In the genomic region with DNA sequence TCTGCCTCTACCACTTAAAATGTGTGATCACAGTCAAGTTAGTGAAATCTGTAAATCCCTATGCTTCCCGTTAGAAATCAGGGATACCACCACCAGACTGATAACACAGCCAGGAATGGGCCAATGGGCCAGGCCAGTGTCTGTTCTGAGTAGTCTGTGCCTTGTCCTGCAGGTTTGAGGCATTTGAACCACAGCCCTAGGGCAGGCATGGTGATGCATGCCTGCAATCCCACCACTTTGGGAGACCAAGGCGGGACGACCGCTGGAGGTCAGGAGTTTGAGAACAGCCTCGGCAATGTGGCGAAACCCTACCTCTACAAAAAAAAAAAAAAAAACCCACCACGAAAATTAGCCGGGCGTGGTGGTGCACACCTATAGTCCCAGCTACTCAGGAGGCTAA, we compare ENCODE assay signal across 14 cellular contexts. TPM values are rescaled to one million over a fixed set of nuclear protein-coding genes. Genes with fewer than 3 reads are reported as not detected.
DNase-seq lines count a peak whose midpoint lies in the region; ATAC-seq, FAIRE-seq and TF ChIP-seq lines count a peak whose summit lies in the region.
"Had no signal": no experiment of that assay in that cellular context is flagged by ENCODE, and none has a peak within 500 bp of the region (broad histone marks: within the 10 kb centered on the region; RNA-seq: fewer than 3 reads in every experiment).

No MANE protein-coding gene starts in this region.

- POLR2A ChIA-PET in RWPE1 (lab: Yijun Ruan, JAX; ENCODE audit: low non-redundant PET), result no interaction called here

- intact Hi-C loops in heart right ventricle (cut with DNase I) (loop anchor here in 1 of 10 donors (5.0 kb wide), 1 partner anchor 61 kb away; no protein-coding TSS in a partner anchor), kidney (cut with DNase I) (no loop called here)

- no peak for TF ChIP-seq EP300 in suprapubic skin (IDR thresholded peaks at IDR 0.05)

- H3K9me3 ChIP-seq in cardiac muscle cell (ENCODE audit: low read depth) (no peaks in the 10 kb centered on the region), heart right ventricle (no peaks in the 10 kb centered on the region), kidney (ENCODE audit: control insufficient read depth in 1 of 2, low read length in 2 of 2) (no peaks in the 10 kb centered on the region), suprapubic skin (no peaks in the 10 kb centered on the region)
- H3K9me3 ChIP-seq: adrenal gland, BE2C had no signal

- TF ChIP-seq POLR2A in suprapubic skin (IDR thresholded peaks at IDR 0.05), result no peak

- H3K27ac ChIP-seq in cardiac muscle cell (peak overlapping the region; percentile 21), heart right ventricle (peak overlapping the region in 3 of 10 donors; percentile 73 to 92 (median 75)), RWPE1 (peak overlapping the region; percentile 100), kidney (ENCODE audit: low read depth in 2 of 2, low read length in 2 of 2) (no peak overlapping the region), suprapubic skin (peak overlapping the region; percentile 21)
- H3K27ac ChIP-seq: foreskin keratinocyte had no signal

- TF ChIP-seq CTCF in cardiac muscle cell (IDR thresholded peaks at IDR 0.05; ENCODE audit: low read depth, low read length) (no peak), heart right ventricle (IDR thresholded peaks at IDR 0.05) (no peak), RWPE1 (conservative IDR thresholded peaks at IDR 0.05; ENCODE audit: low read depth) (no peak), kidney (IDR thresholded peaks at IDR 0.05; ENCODE audit: borderline replicate concordance, extremely low read depth, insufficient read depth) (no peak), suprapubic skin (IDR thresholded peaks at IDR 0.05) (no peak)

- CTCF ChIA-PET in RWPE1 (lab: Yijun Ruan, JAX), result interaction anchor here (0.6 to 5.0 kb wide), 2 partner anchors 10 to 15 kb away, joined by 3 to 74 read pairs; no protein-coding TSS in a partner anchor

- DNase-seq in cardiac muscle cell (ENCODE audit: low read depth in 1 of 2, low spot score in 1 of 2), result no peak
- no peak for DNase-seq in heart right ventricle
- no peak for DNase-seq in RWPE1 (ENCODE audit: low spot score)
- peak; percentile 65 for DNase-seq in kidney
- DNase-seq in suprapubic skin (ENCODE audit: low spot score in 2 of 2), result no peak
- no peak for DNase-seq in epidermal melanocyte (ENCODE audit: insufficient read length, low spot score)
- DNase-seq in activated CD4-positive, CD25-positive, alpha-beta regulatory T cell (lab: John Stamatoyannopoulos, UW), result no peak
- DNase-seq in hepatic stellate cell (ENCODE audit: low spot score), result no peak
- DNase-seq: activated CD8-positive, alpha-beta memory T cell treated with anti-CD3 and anti-CD28 coated beads for 24 hours; adrenal gland; BE2C; NCI-H524 treated with DMSO at 0.1 percent for 48 hours; stimulated activated CD4-positive, alpha-beta T cell treated with anti-CD3 and anti-CD28 coated beads, Interleukin-12 subunit alpha, Interleukin-12 subunit beta, amount 100 ng/mL, for 4 hours had no signal

- H3K36me3 ChIP-seq in cardiac muscle cell (peaks cover 26% of the 10 kb centered on the region), heart right ventricle (peaks cover 0 to 63% (median 38%) of the 10 kb centered on the region in 9 donors), kidney (ENCODE audit: control insufficient read depth in 1 of 2, insufficient read depth in 2 of 2, low read length in 2 of 2) (peaks cover 18 to 41% of the 10 kb centered on the region in 2 donors), suprapubic skin (peaks cover 38% of the 10 kb centered on the region)

- ATAC-seq in heart right ventricle, result no peak
- ATAC-seq: foreskin keratinocyte had no signal

- H3K4me1 ChIP-seq in cardiac muscle cell (ENCODE audit: low read depth) (peaks cover 21% of the 10 kb centered on the region), heart right ventricle (peaks cover 27 to 72% (median 58%) of the 10 kb centered on the region in 9 donors), kidney (ENCODE audit: control insufficient read depth in 1 of 2, insufficient read depth in 1 of 2, low read depth in 1 of 2, low read length in 2 of 2) (peaks cover 32 to 35% of the 10 kb centered on the region in 2 donors), suprapubic skin (peaks cover 84% of the 10 kb centered on the region)

- no peak for FAIRE-seq in kidney (lab: Jason Lieb, UNC)

- 90 to 91% methylated on average over 9 of the region's 9 CpGs for WGBS in heart right ventricle, 2 donors
- 82% methylated on average over 9 of the region's 9 CpGs for WGBS in suprapubic skin

- H3K27me3 ChIP-seq in cardiac muscle cell, result no peaks in the 10 kb centered on the region
- no peaks in the 10 kb centered on the region for H3K27me3 ChIP-seq in heart right ventricle
- no peaks in the 10 kb centered on the region for H3K27me3 ChIP-seq in suprapubic skin
- H3K27me3 ChIP-seq: adrenal gland, BE2C, foreskin keratinocyte had no signal

- no peak overlapping the region for H3K9ac ChIP-seq in kidney (ENCODE audit: low read length in 2 of 2)

- H3K4me3 ChIP-seq in cardiac muscle cell, result no peak overlapping the region
- H3K4me3 ChIP-seq in heart right ventricle, result no peak overlapping the region
- H3K4me3 ChIP-seq in kidney (ENCODE audit: low read length in 2 of 2), result no peak overlapping the region
- no peak overlapping the region for H3K4me3 ChIP-seq in suprapubic skin
- H3K4me3 ChIP-seq: adrenal gland had no signal

RNA-seq across cellular contexts. Expression of a gene that starts 12.1 kb away (rescaled TPM):
- 50.1 and 77.1 TPM in 2 replicates for total RNA-seq in cardiac muscle cell
- polyA plus RNA-seq in cardiac muscle cell, result 10.9 and 13.4 TPM in 2 replicates
- total RNA-seq in heart right ventricle, result 100 to 1,000 TPM; 259 to 447 (median 386) TPM
- polyA plus RNA-seq in heart right ventricle, result 100 to 1,000 TPM; 101 to 113 TPM
- 700 TPM for total RNA-seq in kidney
- 36.6 TPM for polyA plus RNA-seq in kidney (ENCODE audit: insufficient read depth, low read depth, low replicate concordance)
- 1,000 to 10,000 TPM; 1,174 to 1,475 (median 1,322) TPM for total RNA-seq in suprapubic skin

RNA-seq across cellular contexts. Expression of a gene that starts 15.0 kb away (rescaled TPM):
- total RNA-seq in cardiac muscle cell, result 1,990 and 2,091 TPM in 2 replicates
- polyA plus RNA-seq in cardiac muscle cell, result 769 and 853 TPM in 2 replicates
- 1,000 to 10,000 TPM in 5 of 10 donors, 100 to 1,000 TPM in 5; 784 to 1,131 (median 1,002) TPM for total RNA-seq in heart right ventricle
- 1,000 to 10,000 TPM in 1 of 2 donors, 100 to 1,000 TPM in 1; 555 to 1,173 TPM for polyA plus RNA-seq in heart right ventricle
- 1,136 TPM for total RNA-seq in kidney
- polyA plus RNA-seq in kidney (ENCODE audit: insufficient read depth, low read depth, low replicate concordance), result 1,809 TPM
- 1,000 to 10,000 TPM; 1,221 to 2,946 (median 2,495) TPM for total RNA-seq in suprapubic skin

RNA-seq across cellular contexts. Expression of a gene that starts 32.7 kb away (rescaled TPM):
- total RNA-seq in cardiac muscle cell (14.9 and 29.1 TPM in 2 replicates), heart right ventricle (10 to 100 TPM in 8 of 10 donors, 1 to 10 TPM in 2; 8.2 to 17.9 (median 12.3) TPM), kidney (29.5 TPM), suprapubic skin (10 to 100 TPM in 3 of 4 donors, 1 to 10 TPM in 1; 8.0 to 16.3 (median 12.5) TPM)
- polyA plus RNA-seq in cardiac muscle cell (18.7 and 32.1 TPM in 2 replicates), heart right ventricle (10 to 100 TPM in 1 of 2 donors, 1 to 10 TPM in 1; 9.3 to 19.2 TPM), kidney (ENCODE audit: insufficient read depth, low read depth, low replicate concordance) (18.7 TPM)

RNA-seq across cellular contexts. Expression of a gene that starts 43.0 kb away (rescaled TPM):
- 101 and 108 TPM in 2 replicates for total RNA-seq in cardiac muscle cell
- 22.9 and 31.9 TPM in 2 replicates for polyA plus RNA-seq in cardiac muscle cell
- 10 to 100 TPM; 25.0 to 45.3 (median 29.8) TPM for total RNA-seq in heart right ventricle
- polyA plus RNA-seq in heart right ventricle, result 10 to 100 TPM; 22.1 to 35.3 TPM
- total RNA-seq in kidney, result 71.8 TPM
- 34.4 TPM for polyA plus RNA-seq in kidney (ENCODE audit: insufficient read depth, low read depth, low replicate concordance)
- total RNA-seq in suprapubic skin, result 100 to 1,000 TPM; 107 to 125 (median 110) TPM

RNA-seq across cellular contexts. Expression of a gene that starts 53.9 kb away (rescaled TPM):
- 21.1 and 42.8 TPM in 2 replicates for total RNA-seq in cardiac muscle cell
- 32.0 and 38.4 TPM in 2 replicates for polyA plus RNA-seq in cardiac muscle cell
- 10 to 100 TPM in 8 of 10 donors, 1 to 10 TPM in 2; 7.7 to 27.2 (median 15.2) TPM for total RNA-seq in heart right ventricle
- polyA plus RNA-seq in heart right ventricle, result 10 to 100 TPM; 18.9 to 50.4 TPM
- total RNA-seq in kidney, result 83.3 TPM
- polyA plus RNA-seq in kidney (ENCODE audit: insufficient read depth, low read depth, low replicate concordance), result 35.0 TPM
- total RNA-seq in suprapubic skin, result 10 to 100 TPM; 43.1 to 74.8 (median 55.8) TPM

Comparison
In these comparisons a context has a peak if more than half of its experiments do, and no peak if none do; other contexts are left out.
1. H3K27ac ChIP-seq: peak in cardiac muscle cell (single experiment), RWPE1 (single experiment) and suprapubic skin (single experiment); none in kidney (0 of 2).